ENCODE assay signal across 8 cellular contexts in the genomic region with DNA sequence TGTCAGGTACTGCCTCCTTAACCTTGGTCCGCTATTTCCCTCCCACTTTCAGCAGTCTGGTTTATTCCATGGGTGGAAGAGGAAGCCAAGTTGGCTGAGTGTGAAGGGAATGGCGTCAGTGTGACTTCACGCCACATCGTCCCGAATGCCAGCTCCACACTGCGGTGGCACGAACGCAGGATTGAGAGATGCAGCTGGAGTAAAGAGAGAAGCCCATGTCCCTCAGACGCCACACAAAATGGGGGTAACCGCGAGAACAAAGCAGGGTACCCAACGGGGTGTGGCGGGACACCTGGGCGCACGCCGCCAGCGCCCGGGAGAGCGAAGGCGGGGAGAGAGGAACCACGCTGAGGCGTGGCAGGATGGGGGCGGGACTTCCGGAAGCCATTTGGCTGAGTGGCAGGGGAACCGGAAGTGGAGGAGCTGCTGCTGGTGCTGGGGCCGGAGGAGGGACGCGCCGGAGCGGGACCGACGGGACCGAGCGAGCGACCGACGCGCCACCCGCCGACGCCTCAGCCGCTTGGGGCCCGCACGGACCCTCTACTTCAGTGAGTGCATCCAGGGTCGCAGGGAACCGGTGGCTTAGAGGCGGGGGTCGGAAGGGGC. TPM values are rescaled to one million over a fixed set of nuclear protein-coding genes. Genes with fewer than 3 reads are reported as not detected.
DNase-seq lines count a peak whose midpoint lies in the region; ATAC-seq, FAIRE-seq and TF ChIP-seq lines count a peak whose summit lies in the region.

A gene with protein sequence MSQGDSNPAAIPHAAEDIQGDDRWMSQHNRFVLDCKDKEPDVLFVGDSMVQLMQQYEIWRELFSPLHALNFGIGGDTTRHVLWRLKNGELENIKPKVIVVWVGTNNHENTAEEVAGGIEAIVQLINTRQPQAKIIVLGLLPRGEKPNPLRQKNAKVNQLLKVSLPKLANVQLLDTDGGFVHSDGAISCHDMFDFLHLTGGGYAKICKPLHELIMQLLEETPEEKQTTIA (plus strand): TSS at position 417 of the 606 bp plus-strand sequence. CDS start 8,161 bp downstream, outside the sequence.

- BruUV-seq in IMR-90 (replicated peaks; lab: Mats Ljungman, UMichigan) = no TSS peak
- BruUV-seq in OCI-LY7 (replicated peaks; lab: Mats Ljungman, UMichigan) = no TSS peak
- BruUV-seq in endothelial cell of umbilical vein (replicated peaks; lab: Mats Ljungman, UMichigan) = TSS peak; percentile 96

- POLR2A ChIA-PET in IMR-90 (lab: Charles Lee; ENCODE audit: unreplicated experiment) (interaction anchor here (0.5 to 1.8 kb wide), 6 partner anchors 35 to 290 kb away, joined by 3 to 14 read pairs (median 4); partner anchors contain the start of gene SIDT2), OCI-LY7 (lab: Charles Lee) (interaction anchor here (0.6 to 3.2 kb wide), 16 partner anchors 12 to 418 kb away, joined by 3 to 18 read pairs (median 4); partner anchors contain the start of genes PCSK7 and SIDT2), endothelial cell of umbilical vein (lab: Charles Lee) (interaction anchor here (0.6 to 0.7 kb wide), 3 partner anchors 26 to 373 kb away, joined by 3 to 6 read pairs (median 3); no protein-coding TSS in a partner anchor)

- H3K4ac ChIP-seq in IMR-90 (ENCODE audit: low read depth, low read length) = peak within 1 kb of the TSS; percentile 94

- CTCF ChIA-PET in IMR-90 (lab: Yijun Ruan, JAX) (interaction anchor here (1.1 kb wide), 1 partner anchor 352 kb away, joined by 4 read pairs; the partner anchor contains the start of gene APOA5), OCI-LY7 (lab: Charles Lee; ENCODE audit: unreplicated experiment) (interaction anchor here (0.6 to 1.2 kb wide), 4 partner anchors 21 to 45 kb away, joined by 3 to 8 read pairs (median 3); partner anchors contain the start of gene SIDT2), endothelial cell of umbilical vein (lab: Charles Lee) (interaction anchor here (0.6 to 3.5 kb wide), 13 partner anchors 9 to 412 kb away, joined by 3 to 31 read pairs (median 6); partner anchors contain the start of genes APOA5, PCSK7, RNF214 and SIDT2)

- peaks cover 44% of the 10 kb centered on the region for H4K20me1 ChIP-seq in IMR-90 (ENCODE audit: insufficient read depth, low read length)
- H4K20me1 ChIP-seq in OCI-LY7 (ENCODE audit: insufficient read depth, low read length) = peaks cover 23% of the 10 kb centered on the region
- H4K20me1 ChIP-seq in endothelial cell of umbilical vein (replicated peaks; ENCODE audit: control insufficient read depth, extremely low read depth, insufficient read depth, low read length) = peaks cover 4% of the 10 kb centered on the region

- TF ChIP-seq POLR2A in IMR-90 (IDR thresholded peaks at IDR 0.05; ENCODE audit: low read depth, low read length) = peak; percentile 87
- TF ChIP-seq POLR2A in endothelial cell of umbilical vein (IDR thresholded peaks at IDR 0.05; ENCODE audit: low read depth, low read length) = peak; percentile 91

- H2BK120ac ChIP-seq in IMR-90 (ENCODE audit: low read depth, low read length) = peak within 1 kb of the TSS; percentile 88

- peak within 1 kb of the TSS; percentile 86 for H4K5ac ChIP-seq in IMR-90 (ENCODE audit: low read depth, low read length)

- no peaks in the 10 kb centered on the region for H3K9me2 ChIP-seq in OCI-LY7 (ENCODE audit: insufficient read depth, low read length)

- H4K91ac ChIP-seq in IMR-90 (ENCODE audit: insufficient read depth, low read depth, low read length) = peak within 1 kb of the TSS; percentile 98

- H2BK15ac ChIP-seq in IMR-90 (ENCODE audit: low read depth, low read length) = peak within 1 kb of the TSS; percentile 96

- dilution Hi-C loops in IMR-90 (cut with HindIII; ENCODE audit: low sequenced_read_pairs, unreplicated experiment) = no loop called here
- dilution Hi-C loops in endothelial cell of umbilical vein (cut with MboI; ENCODE audit: extremely low pct_ligation_motif_present, low sequenced_read_pairs) = no loop called here

- no peaks in the 10 kb centered on the region for H3K27me3 ChIP-seq in IMR-90 (ENCODE audit: control insufficient read depth, insufficient read depth, low read length)
- no peaks in the 10 kb centered on the region for H3K27me3 ChIP-seq in endothelial cell of umbilical vein (ENCODE audit: control insufficient read depth in 2 of 2, insufficient read depth in 2 of 2, low read length in 2 of 2)

- 0% methylated on average over 16 of the region's 48 CpGs; no CpG with 5 or more reads in 1 of the 2 experiments for WGBS in IMR-90 (ENCODE audit: extremely low coverage in 2 of 2, insufficient read length in 1 of 2), 2 experiments

- H3K56ac ChIP-seq in IMR-90 (ENCODE audit: extremely low read depth, insufficient read depth, low read length) = peak within 1 kb of the TSS; percentile 87

- peak within 1 kb of the TSS; percentile 99 for H2AK9ac ChIP-seq in IMR-90 (replicated peaks; ENCODE audit: low read depth, low read length, poor library complexity)

- H2BK20ac ChIP-seq in IMR-90 (ENCODE audit: low read depth, low read length) = peak within 1 kb of the TSS; percentile 54

- H3K9ac ChIP-seq in IMR-90 (ENCODE audit: low read depth, low read length) (peak within 1 kb of the TSS; percentile 96), endothelial cell of umbilical vein (replicated peaks; ENCODE audit: extremely low read depth, insufficient read depth, low read length) (peak within 1 kb of the TSS; percentile 82)

- H3K4me2 ChIP-seq in IMR-90 (ENCODE audit: low read depth, low read length) (peak within 1 kb of the TSS; percentile 95), OCI-LY7 (ENCODE audit: low read length) (peak within 1 kb of the TSS; percentile 76), endothelial cell of umbilical vein (ENCODE audit: insufficient read depth, low read length) (peak within 1 kb of the TSS; percentile 60)

- H3K23ac ChIP-seq in IMR-90 (ENCODE audit: low read depth, low read length) = peak within 1 kb of the TSS; percentile 84

- H3K79me2 ChIP-seq in OCI-LY7 (ENCODE audit: insufficient read depth, low read depth, low read length) (peaks cover 48% of the 10 kb centered on the region), endothelial cell of umbilical vein (ENCODE audit: control insufficient read depth, insufficient read depth, low read length) (peaks cover 46% of the 10 kb centered on the region)

- H2AK5ac ChIP-seq in IMR-90 (ENCODE audit: low read depth, low read length) = peak within 1 kb of the TSS; percentile 84

- no peak for FAIRE-seq in endothelial cell of umbilical vein (lab: Jason Lieb, UNC)

- ATAC-seq in GM21529 (IDR thresholded peaks at IDR 0.05; ENCODE audit: unreplicated experiment) (peak; percentile 95), IMR-90 (ENCODE audit: low read depth) (peak; percentile 87)

- H2AFZ ChIP-seq in IMR-90 (replicated peaks; ENCODE audit: low read length, poor library complexity) (peak within 1 kb of the TSS; percentile 100), OCI-LY7 (ENCODE audit: low read length) (peak within 1 kb of the TSS; percentile 85), endothelial cell of umbilical vein (ENCODE audit: low read depth, low read length) (peak within 1 kb of the TSS; percentile 70)

- intact Hi-C loops in IMR-90 (cut with micrococcal nuclease) (loop anchor here (2.0 kb wide), 1 partner anchor 37 kb away; no protein-coding TSS in a partner anchor), OCI-LY7 (cut with micrococcal nuclease; ENCODE audit: unreplicated experiment) (loop anchor here (1.0 to 5.0 kb wide), 2 partner anchors 34 to 88 kb away; partner anchors contain the start of genes PCSK7, RNF214 and SIDT2), endothelial cell of umbilical vein (cut with micrococcal nuclease) (loop anchor here (1.0 kb wide), 1 partner anchor 371 kb away; no protein-coding TSS in a partner anchor)

- in situ Hi-C loops in IMR-90 (cut with MboI; ENCODE audit: low sequenced_read_pairs) = no loop called here

- TF ChIP-seq CTCF in IMR-90 (conservative IDR thresholded peaks at IDR 0.05; ENCODE audit: low read depth, low read length) = no peak
- TF ChIP-seq CTCF in OCI-LY7 (conservative IDR thresholded peaks at IDR 0.05; ENCODE audit: low read length) = no peak
- no peak for TF ChIP-seq CTCF in endothelial cell of umbilical vein (IDR thresholded peaks at IDR 0.05; ENCODE audit: extremely low read depth in 1 of 2, insufficient read depth in 1 of 2, low read depth in 1 of 2, low read length in 2 of 2)

- peaks cover 0 to 28% of the 10 kb centered on the region in 2 experiments; a peak in 1 of 4 replicates for H3K79me1 ChIP-seq in IMR-90 (ENCODE audit: low read depth in 1 of 2, low read length in 2 of 2)

- H3K9me1 ChIP-seq in IMR-90 (ENCODE audit: insufficient read depth, low read length) = peaks cover 4% of the 10 kb centered on the region
- H3K9me1 ChIP-seq in endothelial cell of umbilical vein (replicated peaks; ENCODE audit: control insufficient read depth, extremely low read depth, insufficient read depth, low read length) = no peaks in the 10 kb centered on the region

- H3K18ac ChIP-seq in IMR-90 (ENCODE audit: low read depth, low read length) = peak within 1 kb of the TSS; percentile 85

- H3K9me3 ChIP-seq in IMR-90 (ENCODE audit: control insufficient read depth, insufficient read depth, low read length) (no peaks in the 10 kb centered on the region), OCI-LY7 (ENCODE audit: low read length) (no peaks in the 10 kb centered on the region), endothelial cell of umbilical vein (replicated peaks; ENCODE audit: control insufficient read depth, insufficient read depth, low read length) (no peaks in the 10 kb centered on the region)

- H2BK5ac ChIP-seq in IMR-90 (ENCODE audit: low read depth, low read length, poor library complexity, severe bottlenecking) = peak within 1 kb of the TSS; percentile 92

- H3K27ac ChIP-seq in IMR-90 (ENCODE audit: insufficient read depth, low read length) = peak within 1 kb of the TSS; percentile 87
- peak within 1 kb of the TSS; percentile 64 for H3K27ac ChIP-seq in OCI-LY7 (ENCODE audit: low read depth, low read length, poor library complexity, severe bottlenecking)
- peak within 1 kb of the TSS; percentile 33 for H3K27ac ChIP-seq in endothelial cell of umbilical vein (ENCODE audit: insufficient read depth, low read depth, low read length)

- peak within 1 kb of the TSS; percentile 98 for H3K14ac ChIP-seq in IMR-90 (replicated peaks; ENCODE audit: low read depth, low read length)

- peaks cover 8% of the 10 kb centered on the region for H3K36me3 ChIP-seq in IMR-90 (ENCODE audit: control insufficient read depth, insufficient read depth, low read length)
- H3K36me3 ChIP-seq in OCI-LY7 (ENCODE audit: insufficient read depth, low read length) = peaks cover 35% of the 10 kb centered on the region
- H3K36me3 ChIP-seq in endothelial cell of umbilical vein (ENCODE audit: control insufficient read depth in 2 of 2, extremely low read depth in 1 of 2, insufficient read depth in 2 of 2, low read length in 2 of 2) = no peaks in the 10 kb centered on the region

- DNase-seq in DMS114 treated with DMSO at 0.1 percent for 48 hours (lab: John Stamatoyannopoulos, UW; ENCODE audit: unreplicated experiment) (peak; percentile 54), IMR-90 (peak; percentile 90), OCI-LY7 (ENCODE audit: low spot score) (peak; percentile 98), activated T-cell treated with anti-CD3 and anti-CD28 coated beads for 1 hour (ENCODE audit: low read depth) (peak; percentile 91), endothelial cell of umbilical vein (ENCODE audit: low read depth, low spot score) (peak; percentile 90), midbrain (lab: John Stamatoyannopoulos, UW) (peak; percentile 94)
- peak; percentile 92 to 95 for DNase-seq in stimulated activated CD8-positive, alpha-beta memory T cell treated with anti-CD3 and anti-CD28 coated beads, Interleukin-15, amount 100 ng/mL, for 48 hours (ENCODE audit: low read depth in 2 of 2)

- H4K8ac ChIP-seq in IMR-90 (ENCODE audit: low read depth in 2 of 2, low read length in 2 of 2) = peak within 1 kb of the TSS; percentile 73 to 98

- TF ChIP-seq RAD21 in IMR-90 (IDR thresholded peaks at IDR 0.05; ENCODE audit: low read length) = no peak

- H3K4me1 ChIP-seq in IMR-90 (ENCODE audit: control insufficient read depth, insufficient read depth, low read length) = peaks cover 2% of the 10 kb centered on the region; the same call in 1 of the 2 replicates
- H3K4me1 ChIP-seq in OCI-LY7 (ENCODE audit: insufficient read depth, low read length, poor library complexity, severe bottlenecking) = peaks cover 30% of the 10 kb centered on the region
- H3K4me1 ChIP-seq in endothelial cell of umbilical vein (ENCODE audit: control insufficient read depth, extremely low read depth, insufficient read depth, low read length) = peaks cover 11% of the 10 kb centered on the region

- H3K4me3 ChIP-seq in IMR-90 (ENCODE audit: insufficient read depth, low read depth, low read length) (peak within 1 kb of the TSS; percentile 73), OCI-LY7 (ENCODE audit: low read depth, low read length, poor library complexity, severe bottlenecking) (peak within 1 kb of the TSS; percentile 94), endothelial cell of umbilical vein (replicated peaks in 1 of 3; ENCODE audit: insufficient read depth in 1 of 3, low read depth in 1 of 3, low read length in 3 of 3) (peak within 1 kb of the TSS; percentile 79 to 95 (median 90))

RNA-seq across cellular contexts. Expression of the gene that starts here (rescaled TPM):
- 213 and 280 TPM in 2 replicates for total RNA-seq in IMR-90 (2012; rRNA removed)
- polyA plus RNA-seq in IMR-90 (2012; rRNA removed) = 24.2 and 29.8 TPM in 2 replicates
- 10.3 and 25.1 TPM in 2 replicates for polyA plus RNA-seq in IMR-90 (2012; cell fraction: cytosol; rRNA removed)
- 7.3 and 18.9 TPM in 2 replicates for polyA plus RNA-seq in IMR-90 (2012; cell fraction: nucleus; rRNA removed; ENCODE audit: low replicate concordance)
- total RNA-seq in OCI-LY7 (2014; rRNA removed; shearing (Covaris generic)) = 62.8 and 65.3 TPM in 2 replicates
- total RNA-seq in OCI-LY7 (2022) = 59.9 and 60.2 TPM in 2 replicates
- 128 and 130 TPM in 2 replicates for total RNA-seq in endothelial cell of umbilical vein
- 29.1 and 34.2 TPM in 2 replicates for polyA plus RNA-seq in endothelial cell of umbilical vein
- polyA plus RNA-seq in endothelial cell of umbilical vein (2011; cell fraction: cytosol; rRNA removed) = 47.4 and 49.2 TPM in 2 replicates
- 32.4 and 35.7 TPM in 2 replicates for polyA plus RNA-seq in endothelial cell of umbilical vein (2011; cell fraction: nucleus; rRNA removed)
- 52.6 and 63.5 TPM in 2 replicates for polyA plus RNA-seq in endothelial cell of umbilical vein (2012)
- polyA minus RNA-seq in endothelial cell of umbilical vein = 167 and 180 TPM in 2 replicates
- 43.7 TPM for polyA minus RNA-seq in endothelial cell of umbilical vein (2011; cell fraction: cytosol; rRNA and poly(A)+ RNA removed)
- polyA minus RNA-seq in endothelial cell of umbilical vein (2011; cell fraction: nucleus; rRNA and poly(A)+ RNA removed) = 31.8 and 46.3 TPM in 2 replicates

Comparison
In these comparisons a context has a peak if more than half of its experiments do, and no peak if none do; other contexts are left out.
1. Peak in every context shown above with its lines: DNase-seq, ATAC-seq, H3K4me3 ChIP-seq and H3K27ac ChIP-seq.
2. H3K27ac ChIP-seq: peak in every context shown above with its lines; median percentile 87 in IMR-90; 64 in OCI-LY7; 33 in endothelial cell of umbilical vein.